In the genomic region with DNA sequence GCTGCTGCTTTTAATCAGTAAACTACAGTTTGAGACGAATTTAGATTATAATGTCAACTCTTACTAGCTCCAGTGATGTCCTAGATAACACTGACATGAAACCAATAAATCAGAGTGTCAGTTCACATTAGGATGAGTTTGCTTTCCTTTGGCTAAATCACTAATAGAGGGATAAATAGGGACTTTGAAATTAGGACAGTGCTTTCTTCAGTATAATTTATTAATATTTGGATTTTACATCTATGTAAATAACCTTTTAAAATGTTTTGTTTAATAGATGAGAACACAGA, we compare ENCODE assay signal across 26 cellular contexts. TPM values are rescaled to one million over a fixed set of nuclear protein-coding genes. Genes with fewer than 3 reads are reported as not detected.
A peak's percentile ranks its signal among the peaks of the same experiment; 100 is the strongest.
DNase-seq lines count a peak whose midpoint lies in the region; ATAC-seq, FAIRE-seq and TF ChIP-seq lines count a peak whose summit lies in the region.
"Had no signal": no experiment of that assay in that cellular context is flagged by ENCODE, and none has a peak within 500 bp of the region (broad histone marks: within the 10 kb centered on the region; RNA-seq: fewer than 3 reads in every experiment).

No MANE protein-coding gene starts in this region.

- no peaks in the 10 kb centered on the region for H3K27me3 Mint-ChIP-seq in WTC11 (ENCODE audit: low read depth)
- no peaks in the 10 kb centered on the region for H3K27me3 Mint-ChIP-seq in natural killer cell treated with Interleukin-12 subunit alpha and Interleukin-12 subunit beta and Interleukin-15 and Interleukin-18, amount 100 ng/mL, for 72 hours
- H3K27me3 Mint-ChIP-seq: CD8-positive, alpha-beta memory T cell had no signal

- no peak for TF ChIP-seq CTCF in WTC11 (IDR thresholded peaks at IDR 0.05)
- no peak for TF ChIP-seq CTCF in left ventricle myocardium inferior (IDR thresholded peaks at IDR 0.05; ENCODE audit: borderline replicate concordance)

- H3K27ac Mint-ChIP-seq in WTC11, result peak overlapping the region; percentile 63; the same call in 1 of the 2 replicates
- H3K27ac Mint-ChIP-seq in natural killer cell treated with Interleukin-12 subunit alpha and Interleukin-12 subunit beta and Interleukin-15 and Interleukin-18, amount 100 ng/mL, for 72 hours, result peak overlapping the region; percentile 66 to 90

- peaks cover 28% of the 10 kb centered on the region for H3K36me3 Mint-ChIP-seq in WTC11
- peaks cover 24% of the 10 kb centered on the region for H3K36me3 Mint-ChIP-seq in natural killer cell treated with Interleukin-12 subunit alpha and Interleukin-12 subunit beta and Interleukin-15 and Interleukin-18, amount 100 ng/mL, for 72 hours

- H3K4me1 Mint-ChIP-seq in WTC11, result peaks cover 67% of the 10 kb centered on the region
- peaks cover 13 to 19% of the 10 kb centered on the region in 2 donors for H3K4me1 Mint-ChIP-seq in natural killer cell treated with Interleukin-12 subunit alpha and Interleukin-12 subunit beta and Interleukin-15 and Interleukin-18, amount 100 ng/mL, for 72 hours (ENCODE audit: low read depth in 2 of 2)

- H3K9ac ChIP-seq in endocrine pancreas (ENCODE audit: control insufficient read depth, insufficient read depth, low read length), result no peak overlapping the region
- H3K9ac ChIP-seq: BLaER1 treated with 17β-estradiol and CSF1 and Interleukin-3, amounts not matched to agents 10 nM and 100 nM had no signal

- CTCF ChIA-PET in WTC11 (lab: Charles Lee), result no interaction called here

- no peaks in the 10 kb centered on the region for H3K9me3 Mint-ChIP-seq in WTC11
- no peaks in the 10 kb centered on the region for H3K9me3 Mint-ChIP-seq in natural killer cell treated with Interleukin-12 subunit alpha and Interleukin-12 subunit beta and Interleukin-15 and Interleukin-18, amount 100 ng/mL, for 72 hours
- H3K9me3 Mint-ChIP-seq: CD8-positive, alpha-beta memory T cell had no signal

- peak overlapping the region; percentile 34 for H3K4me3 ChIP-seq in endocrine pancreas (ENCODE audit: control insufficient read depth, insufficient read depth, low read length)
- no peak overlapping the region for H3K4me3 ChIP-seq in left ventricle myocardium inferior
- H3K4me3 ChIP-seq: A549; BLaER1 treated with 17β-estradiol and CSF1 and Interleukin-3, amounts not matched to agents 10 nM and 100 nM; HAP-1; SK-N-MC had no signal

- intact Hi-C loops in left ventricle myocardium inferior (cut with micrococcal nuclease), result no loop called here

- H3K9me3 ChIP-seq in endocrine pancreas (ENCODE audit: control insufficient read depth, low read length) (no peaks in the 10 kb centered on the region), left ventricle myocardium inferior (replicated peaks) (no peaks in the 10 kb centered on the region)
- H3K9me3 ChIP-seq: A549, HAP-1 had no signal

- POLR2A ChIA-PET in WTC11 (lab: Charles Lee), result no interaction called here

- H3K36me3 ChIP-seq in endocrine pancreas (ENCODE audit: control insufficient read depth, insufficient read depth, low read length) (no peaks in the 10 kb centered on the region), left ventricle myocardium inferior (peaks cover 21% of the 10 kb centered on the region)
- H3K36me3 ChIP-seq: HAP-1 had no signal

- FAIRE-seq in GM18507 (lab: Jason Lieb, UNC), result peak; percentile 18
- FAIRE-seq: A549, D721Med, RCC 7860 had no signal

- ATAC-seq in WTC11, result no peak
- ATAC-seq in natural killer cell treated with Interleukin-12 subunit alpha and Interleukin-12 subunit beta and Interleukin-15 and Interleukin-18, amount 100 ng/mL, for 72 hours, result no peak
- ATAC-seq: A549 had no signal

- H3K27ac ChIP-seq in left ventricle myocardium inferior (replicated peaks), result no peak overlapping the region
- H3K27ac ChIP-seq: A549; BLaER1 treated with 17β-estradiol and CSF1 and Interleukin-3, amounts not matched to agents 10 nM and 100 nM; HL-60; SK-N-MC had no signal

- H3K27me3 ChIP-seq in endocrine pancreas (ENCODE audit: control insufficient read depth, insufficient read depth, low read length), result no peaks in the 10 kb centered on the region
- no peaks in the 10 kb centered on the region for H3K27me3 ChIP-seq in left ventricle myocardium inferior (ENCODE audit: low read depth)
- H3K27me3 ChIP-seq: BLaER1 treated with 17β-estradiol and CSF1 and Interleukin-3, amounts not matched to agents 10 nM and 100 nM had no signal

- no peak for DNase-seq in GM18507 (ENCODE audit: extremely low spot score, insufficient read length, low read depth)
- DNase-seq in WTC11 (ENCODE audit: low spot score), result no peak
- DNase-seq in natural killer cell treated with Interleukin-12 subunit alpha and Interleukin-12 subunit beta and Interleukin-15 and Interleukin-18, amount 100 ng/mL, for 72 hours (ENCODE audit: low spot score), result no peak
- DNase-seq in OCI-M2 (lab: John Stamatoyannopoulos, UW; ENCODE audit: unreplicated experiment), result no peak
- DNase-seq in SIG-M5 treated with dmso at 0.1 percent for 504 hours (lab: John Stamatoyannopoulos, UW; ENCODE audit: unreplicated experiment), result no peak
- DNase-seq in left ventricle myocardium inferior, result no peak
- DNase-seq in NCI-H1417 (lab: John Stamatoyannopoulos, UW), result no peak
- DNase-seq: CD8-positive, alpha-beta memory T cell; DMS79; MM.1S; NCI-H1092; NCI-H146; NCI-H2029 treated with DMSO at 0.1 percent for 48 hours; NCI-H2171 treated with DMSO at 0.1 percent for 48 hours; NCI-H446 treated with DMSO at 0.1 percent for 48 hours; NCI-H69; NK-92 treated with Interleukin-12 subunit alpha and Interleukin-12 subunit beta, amount 100 ng/mL, for 24 hours; Right ventricle myocardium superior had no signal

- H3K4me1 ChIP-seq in endocrine pancreas (ENCODE audit: control insufficient read depth, insufficient read depth, low read length) (peaks cover 25% of the 10 kb centered on the region), left ventricle myocardium inferior (peaks cover 23% of the 10 kb centered on the region)
- H3K4me1 ChIP-seq: A549, HAP-1 had no signal

- peak overlapping the region; percentile 33; the same call in 1 of the 2 replicates for H3K4me3 Mint-ChIP-seq in WTC11
- no peak overlapping the region for H3K4me3 Mint-ChIP-seq in natural killer cell treated with Interleukin-12 subunit alpha and Interleukin-12 subunit beta and Interleukin-15 and Interleukin-18, amount 100 ng/mL, for 72 hours
- H3K4me3 Mint-ChIP-seq: CD8-positive, alpha-beta memory T cell had no signal

TF ChIP-seq in WTC11, 78 proteins besides CTCF, POLR2A, EP300 and RAD21:
- TF ChIP-seq, protein P1, sequence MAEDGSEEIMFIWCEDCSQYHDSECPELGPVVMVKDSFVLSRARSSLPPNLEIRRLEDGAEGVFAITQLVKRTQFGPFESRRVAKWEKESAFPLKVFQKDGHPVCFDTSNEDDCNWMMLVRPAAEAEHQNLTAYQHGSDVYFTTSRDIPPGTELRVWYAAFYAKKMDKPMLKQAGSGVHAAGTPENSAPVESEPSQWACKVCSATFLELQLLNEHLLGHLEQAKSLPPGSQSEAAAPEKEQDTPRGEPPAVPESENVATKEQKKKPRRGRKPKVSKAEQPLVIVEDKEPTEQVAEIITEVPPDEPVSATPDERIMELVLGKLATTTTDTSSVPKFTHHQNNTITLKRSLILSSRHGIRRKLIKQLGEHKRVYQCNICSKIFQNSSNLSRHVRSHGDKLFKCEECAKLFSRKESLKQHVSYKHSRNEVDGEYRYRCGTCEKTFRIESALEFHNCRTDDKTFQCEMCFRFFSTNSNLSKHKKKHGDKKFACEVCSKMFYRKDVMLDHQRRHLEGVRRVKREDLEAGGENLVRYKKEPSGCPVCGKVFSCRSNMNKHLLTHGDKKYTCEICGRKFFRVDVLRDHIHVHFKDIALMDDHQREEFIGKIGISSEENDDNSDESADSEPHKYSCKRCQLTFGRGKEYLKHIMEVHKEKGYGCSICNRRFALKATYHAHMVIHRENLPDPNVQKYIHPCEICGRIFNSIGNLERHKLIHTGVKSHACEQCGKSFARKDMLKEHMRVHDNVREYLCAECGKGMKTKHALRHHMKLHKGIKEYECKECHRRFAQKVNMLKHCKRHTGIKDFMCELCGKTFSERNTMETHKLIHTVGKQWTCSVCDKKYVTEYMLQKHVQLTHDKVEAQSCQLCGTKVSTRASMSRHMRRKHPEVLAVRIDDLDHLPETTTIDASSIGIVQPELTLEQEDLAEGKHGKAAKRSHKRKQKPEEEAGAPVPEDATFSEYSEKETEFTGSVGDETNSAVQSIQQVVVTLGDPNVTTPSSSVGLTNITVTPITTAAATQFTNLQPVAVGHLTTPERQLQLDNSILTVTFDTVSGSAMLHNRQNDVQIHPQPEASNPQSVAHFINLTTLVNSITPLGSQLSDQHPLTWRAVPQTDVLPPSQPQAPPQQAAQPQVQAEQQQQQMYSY (CRISPR knock-in tag; IDR thresholded peaks at IDR 0.05), result no peak
- TF ChIP-seq TCF7 (CRISPR knock-in tag; IDR thresholded peaks at IDR 0.05; ENCODE audit: low read depth), result no peak
- TF ChIP-seq NFE2L1 (CRISPR knock-in tag; IDR thresholded peaks at IDR 0.05), result no peak
- TF ChIP-seq ZNF281 (CRISPR knock-in tag; IDR thresholded peaks at IDR 0.05), result no peak

RNA-seq across cellular contexts. Expression of gene C1GALT1, which starts 55.6 kb away (rescaled TPM):
- total RNA-seq in WTC11 (2021) (106 to 114 TPM (median 107 TPM) in 3 replicates), left ventricle myocardium inferior (19.4 TPM)
- total RNA-seq in natural killer cell treated with Interleukin-12 subunit alpha and Interleukin-12 subunit beta and Interleukin-15 and Interleukin-18, amount 100 ng/mL, for 72 hours, result 10 to 100 TPM; 30.7 to 49.3 TPM
